Comparison of ENCODE assay signal across 3 cellular contexts in the genomic region with DNA sequence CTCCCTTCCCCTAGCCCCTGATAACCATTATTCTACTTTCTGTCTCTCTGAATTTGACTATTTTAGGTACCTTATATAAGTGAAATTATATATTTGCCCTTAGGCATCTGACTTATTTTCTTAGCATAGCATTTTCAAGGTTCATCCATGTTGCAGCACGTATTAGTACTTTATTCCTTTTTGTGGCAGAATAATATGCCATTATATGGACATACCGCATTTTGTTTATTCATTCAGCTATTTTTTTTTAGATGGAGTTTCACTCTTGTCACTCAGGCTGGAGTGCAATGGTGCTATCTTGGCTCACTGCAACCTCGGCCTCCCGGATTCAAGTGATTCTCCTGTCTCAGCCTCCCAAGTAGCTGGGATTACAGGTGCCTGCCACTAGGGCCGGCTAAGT.
"Had no signal": no experiment of that assay in that cellular context is flagged by ENCODE, and none has a peak within 500 bp of the region (broad histone marks: within the 10 kb centered on the region; RNA-seq: fewer than 3 reads in every experiment).

No MANE protein-coding gene starts in this region.

- DNase-seq: GDM1, GF-D8 had no signal

- ATAC-seq: GM12878 had no signal

- H3K4me3 ChIP-seq: GM12878 had no signal
